Comparison of ENCODE assay signal across 14 cellular contexts in the genomic region with DNA sequence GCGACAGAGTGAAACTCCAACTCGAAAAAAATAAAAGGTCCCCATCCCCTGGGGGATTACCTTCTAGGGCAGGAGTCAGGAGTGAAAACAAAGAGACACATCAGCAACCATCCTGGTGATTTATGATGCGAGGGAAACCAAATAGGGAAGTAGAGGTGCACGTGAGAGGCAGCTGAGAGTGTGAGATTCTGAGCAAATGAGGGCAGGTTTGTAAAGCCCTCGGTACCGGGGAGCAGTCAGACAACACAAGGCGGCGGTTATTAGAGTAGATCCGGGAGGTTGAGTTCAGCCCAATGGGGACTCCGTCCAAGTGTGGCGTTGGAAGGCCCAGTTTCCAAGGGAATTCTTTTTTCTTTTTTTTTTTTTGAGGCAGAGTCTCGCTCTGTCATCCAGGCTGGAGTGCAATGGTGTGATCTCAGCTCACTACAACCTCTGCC. TPM values are rescaled to one million over a fixed set of nuclear protein-coding genes. Genes with fewer than 3 reads are reported as not detected.
DNase-seq lines count a peak whose midpoint lies in the region; ATAC-seq and TF ChIP-seq lines count a peak whose summit lies in the region.
"Had no signal": no experiment of that assay in that cellular context is flagged by ENCODE, and none has a peak within 500 bp of the region (broad histone marks: within the 10 kb centered on the region; RNA-seq: fewer than 3 reads in every experiment).

No MANE protein-coding gene starts in this region.

- H3K4me1 Mint-ChIP-seq in endothelial cell (ENCODE audit: unreplicated experiment), result peaks cover 52% of the 10 kb centered on the region

- H3K9me3 Mint-ChIP-seq in endothelial cell (ENCODE audit: unreplicated experiment), result no peaks in the 10 kb centered on the region
- H3K9me3 Mint-ChIP-seq: naive thymus-derived CD8-positive, alpha-beta T cell had no signal

- H3K4me3 Mint-ChIP-seq in endothelial cell (ENCODE audit: unreplicated experiment), result peak overlapping the region; percentile 8

- DNase-seq in DMS153 (lab: John Stamatoyannopoulos, UW), result peak; percentile 91
- DNase-seq in NOMO-1 treated with DMSO at 0.1 percent for 48 hours (lab: John Stamatoyannopoulos, UW; ENCODE audit: unreplicated experiment), result peak; percentile 75
- DNase-seq in endothelial cell (ENCODE audit: low spot score), result no peak
- DNase-seq in AG08395 (ENCODE audit: low spot score), result no peak
- no peak for DNase-seq in stimulated activated naive CD8-positive, alpha-beta T cell treated with anti-CD3 and anti-CD28 coated beads, Interleukin-15, Interleukin-2, amounts not matched to agents 100 U/mL and 50 U/mL, for 24 hours
- no peak for DNase-seq in Ammon's horn (ENCODE audit: low spot score)
- DNase-seq in stimulated activated CD4-positive, alpha-beta T cell treated with anti-CD3 and anti-CD28 coated beads, Interleukin-4, amount 100 ng/mL, for 1 hour, result no peak
- DNase-seq: COR-L47, cortex of kidney, NCI-H2227 treated with DMSO at 0.1 percent for 48 hours, SHP77, sigmoid colon had no signal

- no peak for TF ChIP-seq CTCF in endothelial cell (IDR thresholded peaks at IDR 0.05; ENCODE audit: unreplicated experiment)

- peaks cover 21% of the 10 kb centered on the region for H3K36me3 Mint-ChIP-seq in endothelial cell (ENCODE audit: low read depth, unreplicated experiment)

- peak overlapping the region; percentile 55 for H3K27ac Mint-ChIP-seq in endothelial cell (ENCODE audit: unreplicated experiment)

- peak; percentile 52 for ATAC-seq in GM21619 (IDR thresholded peaks at IDR 0.05; ENCODE audit: unreplicated experiment)
- ATAC-seq in stimulated activated naive CD8-positive, alpha-beta T cell treated with anti-CD3 and anti-CD28 coated beads, Interleukin-15, Interleukin-2, amounts not matched to agents 100 U/mL and 50 U/mL, for 24 hours, result no peak

- peaks cover 5% of the 10 kb centered on the region for H3K27me3 Mint-ChIP-seq in endothelial cell (ENCODE audit: unreplicated experiment)
- H3K27me3 Mint-ChIP-seq: naive thymus-derived CD8-positive, alpha-beta T cell had no signal

RNA-seq across cellular contexts. Expression of gene ARMC7, which starts 7.4 kb away (rescaled TPM):
- 43.4 TPM for total RNA-seq in endothelial cell (ENCODE audit: unreplicated experiment)

RNA-seq across cellular contexts. Expression of gene SLC16A5, which starts 14.6 kb away (rescaled TPM):
- total RNA-seq in endothelial cell (ENCODE audit: unreplicated experiment), result 50.9 TPM

RNA-seq across cellular contexts. Expression of gene NT5C, which starts 29.1 kb away (rescaled TPM):
- total RNA-seq in endothelial cell (ENCODE audit: unreplicated experiment), result 13.5 TPM

RNA-seq across cellular contexts. Expression of gene JPT1, which starts 51.9 kb away (rescaled TPM):
- total RNA-seq in endothelial cell (ENCODE audit: unreplicated experiment), result 115 TPM

RNA-seq across cellular contexts. Expression of gene KCTD2, which starts 55.4 kb away (rescaled TPM):
- total RNA-seq in endothelial cell (ENCODE audit: unreplicated experiment), result 33.5 TPM

Comparison
In these comparisons a context has a peak if more than half of its experiments do, and no peak if none do; other contexts are left out.
1. DNase-seq: peak in DMS153 (single experiment) and NOMO-1 treated with DMSO at 0.1 percent for 48 hours (single experiment); none in endothelial cell (single experiment), AG08395 (single experiment), stimulated activated naive CD8-positive, alpha-beta T cell treated with anti-CD3 and anti-CD28 coated beads, Interleukin-15, Interleukin-2, amounts not matched to agents 100 U/mL and 50 U/mL, for 24 hours (single experiment), Ammon's horn (single experiment) and stimulated activated CD4-positive, alpha-beta T cell treated with anti-CD3 and anti-CD28 coated beads, Interleukin-4, amount 100 ng/mL, for 1 hour (single experiment).